17 cellular contexts compared by ENCODE assay signal in genomic region chr1:175073054-175073453, GRCh38. TPM values are rescaled to one million over a fixed set of nuclear protein-coding genes. Genes with fewer than 3 reads are reported as not detected.
DNase-seq lines count a peak whose midpoint lies in the region; ATAC-seq, FAIRE-seq and TF ChIP-seq lines count a peak whose summit lies in the region.
"Had no signal": no experiment of that assay in that cellular context is flagged by ENCODE, and none has a peak within 500 bp of the region (broad histone marks: within the 10 kb centered on the region; RNA-seq: fewer than 3 reads in every experiment).

No MANE protein-coding gene starts in this region.

- no peaks in the 10 kb centered on the region for H3K36me3 ChIP-seq in right atrium auricular region
- no peaks in the 10 kb centered on the region for H3K36me3 ChIP-seq in HepG2 (replicated peaks in 1 of 2; ENCODE audit: control insufficient read depth in 1 of 2, insufficient read depth in 2 of 2, low read length in 2 of 2)

- intact Hi-C loops in Right ventricle myocardium inferior (cut with DNase I) (no loop called here), HepG2 (cut with micrococcal nuclease; ENCODE audit: unreplicated experiment) (no loop called here), dorsolateral prefrontal cortex (cut with DNase I) (no loop called here)

- no peaks in the 10 kb centered on the region for H3K79me2 ChIP-seq in HepG2 (ENCODE audit: insufficient read depth, low read length)

- peaks cover 45% of the 10 kb centered on the region for H3K4me1 Mint-ChIP-seq in brain

- CTCF ChIA-PET in HepG2 (lab: Yijun Ruan, JAX; ENCODE audit: low intra/inter-chr PET ratio, low total read pairs): no interaction called here

- H3K36me3 Mint-ChIP-seq in brain: no peaks in the 10 kb centered on the region

- H3K27ac ChIP-seq in right atrium auricular region: no peak overlapping the region
- no peak overlapping the region for H3K27ac ChIP-seq in HepG2 (ENCODE audit: extremely low read length, insufficient read depth, low read length)
- H3K27ac ChIP-seq in dorsolateral prefrontal cortex: peak overlapping the region in 3 of 59 donors; percentile 46 to 70 (median 61)

- H3K27me3 ChIP-seq in right atrium auricular region (peaks cover 0 to 2% of the 10 kb centered on the region in 2 donors), HepG2 (ENCODE audit: control insufficient read depth in 1 of 2, insufficient read depth in 2 of 2, low read length in 2 of 2) (0 out of 5 replicates have a peak, but pooled peaks cover 1 to 3% of the 10 kb centered on the region in 2 experiments), dorsolateral prefrontal cortex (peaks cover 0 to 2% (median 0%) of the 10 kb centered on the region in 45 donors)

- FAIRE-seq in HepG2 (lab: Jason Lieb, UNC): no peak

- no peak for TF ChIP-seq EP300 in HepG2 (IDR thresholded peaks at IDR 0.05; ENCODE audit: low read depth in 2 of 2, low read length in 2 of 2)
- TF ChIP-seq EP300 in HepG2 (CRISPR knock-in tag; IDR thresholded peaks at IDR 0.05; ENCODE audit: borderline replicate concordance): no peak

- BruUV-seq in HepG2 (replicated peaks; lab: Mats Ljungman, UMichigan): no TSS peak

- H3K9ac ChIP-seq in HepG2 (ENCODE audit: insufficient read depth, low read depth, low read length): no peak overlapping the region

- TF ChIP-seq RAD21 in HepG2 (CRISPR knock-in tag; IDR thresholded peaks at IDR 0.05): no peak

- no peaks in the 10 kb centered on the region for H4K20me1 ChIP-seq in HepG2 (ENCODE audit: insufficient read depth, low read length)

- ATAC-seq in Right ventricle myocardium inferior (peak; percentile 77), HepG2 (no peak)

- H3K4me1 ChIP-seq in right atrium auricular region (peaks cover 0 to 18% of the 10 kb centered on the region in 2 donors), HepG2 (ENCODE audit: insufficient read depth, low read length) (no peaks in the 10 kb centered on the region)

- in situ Hi-C loops in HepG2 (cut with HindIII; ENCODE audit: extremely low pct_ligation_motif_present, low pct_unique_long_range_greater_than_20kb) (no loop called here), GM13976 (cut with MboI; ENCODE audit: low sequenced_read_pairs, unreplicated experiment) (no loop called here)

- no peak overlapping the region for H3K4me3 ChIP-seq in right atrium auricular region
- no peak overlapping the region for H3K4me3 ChIP-seq in HepG2 (replicated peaks in 1 of 3; ENCODE audit: insufficient read depth in 1 of 3, low read depth in 2 of 3, low read length in 3 of 3)
- peak overlapping the region in 14 of 59 donors; percentile 21 to 59 (median 42) for H3K4me3 ChIP-seq in dorsolateral prefrontal cortex

- H3K27me3 Mint-ChIP-seq in brain: no peaks in the 10 kb centered on the region
- H3K27me3 Mint-ChIP-seq: dendritic cell treated with granulocyte-macrophage colony-stimulating factor and Interleukin-4, amounts not matched to agents 40 ng/mL and 50 ng/mL, for 4 days had no signal

- no peak for TF ChIP-seq POLR2A in HepG2 (IDR thresholded peaks at IDR 0.05; ENCODE audit: insufficient read depth in 1 of 2, low read depth in 2 of 2, low read length in 2 of 2)

- H3K9me3 ChIP-seq in right atrium auricular region (no peaks in the 10 kb centered on the region), HepG2 (ENCODE audit: low read length) (no peaks in the 10 kb centered on the region)

- H3K4me2 ChIP-seq in HepG2 (ENCODE audit: low read depth, low read length): no peak overlapping the region

- POLR2A ChIA-PET in HepG2 (lab: Yijun Ruan, JAX): no interaction called here

- no peak overlapping the region for H2AFZ ChIP-seq in HepG2 (ENCODE audit: low read length)

- WGBS in HepG2 (ENCODE audit: low lambda C conversion rate): 40% methylated on average over 6 of the region's 6 CpGs

- DNase-seq in Right ventricle myocardium inferior (ENCODE audit: missing footprints) (no peak), right atrium auricular region (ENCODE audit: low spot score) (no peak), HepG2 (ENCODE audit: low spot score) (no peak), NCI-H774 (lab: John Stamatoyannopoulos, UW) (no peak), dorsolateral prefrontal cortex (no peak), NCI-H2029 (lab: John Stamatoyannopoulos, UW) (no peak), GM13976 (ENCODE audit: low spot score) (no peak)
- DNase-seq: activated naive CD4-positive, alpha-beta T cell treated with Interleukin-2 at 50 U/mL for 16 hours; NCI-H82 had no signal

- H3K27ac Mint-ChIP-seq in brain: peak overlapping the region in 4 of 5 experiments; percentile 72 to 96 (median 86)
- H3K27ac Mint-ChIP-seq: dendritic cell treated with granulocyte-macrophage colony-stimulating factor and Interleukin-4, amounts not matched to agents 40 ng/mL and 50 ng/mL, for 4 days had no signal

- H3K4me3 Mint-ChIP-seq in brain: peak overlapping the region in 3 of 5 experiments; percentile 39 to 62 (median 45)

- TF ChIP-seq CTCF in right atrium auricular region (IDR thresholded peaks at IDR 0.05): no peak
- no peak for TF ChIP-seq CTCF in brain (conservative IDR thresholded peaks at IDR 0.05)
- TF ChIP-seq CTCF in HepG2 (CRISPR knock-in tag; IDR thresholded peaks at IDR 0.05): no peak
- no peak for TF ChIP-seq CTCF in dorsolateral prefrontal cortex (IDR thresholded peaks at IDR 0.05 in 54 of 56, conservative IDR thresholded peaks at IDR 0.05 in 2 of 56; ENCODE audit: low read depth in 1 of 56, partially characterized antibody in 56 of 56)
- TF ChIP-seq CTCF in GM13976 (IDR thresholded peaks at IDR 0.05; ENCODE audit: borderline replicate concordance, control extremely low read depth, extremely low read depth, insufficient read depth, missing control alignments): no peak

- H3K9me3 Mint-ChIP-seq in brain: no peaks in the 10 kb centered on the region
- H3K9me3 Mint-ChIP-seq: activated CD4-positive, alpha-beta T cell treated with anti-CD3 and anti-CD28 coated beads, Interleukin-2, amount 10 ng/mL, durations not matched to agents 24 days and 14 days; dendritic cell treated with granulocyte-macrophage colony-stimulating factor and Interleukin-4, amounts not matched to agents 40 ng/mL and 50 ng/mL, for 4 days had no signal

RNA-seq across cellular contexts. Expression of gene TNN, which starts 5.4 kb away (rescaled TPM):
- total RNA-seq in Right ventricle myocardium inferior: 0.08 TPM
- total RNA-seq in right atrium auricular region: under 1 TPM; 0.63 to 0.79 TPM
- not detected for polyA plus RNA-seq in brain (ENCODE audit: insufficient read depth, low read depth, low replicate concordance)
- total RNA-seq in HepG2 (2016; rRNA removed; fragmentation: Illumina TruSeq; extraction: Trizol): not detected in 2 replicates
- total RNA-seq in HepG2 (2016; cell fraction: cytosol; rRNA removed; fragmentation: Illumina TruSeq; extraction: Trizol; ENCODE audit: low read depth): not detected in 2 replicates
- total RNA-seq in HepG2 (2016; cell fraction: insoluble cytoplasmic fraction; rRNA removed; fragmentation: Illumina TruSeq; extraction: Trizol): not detected in 2 replicates
- total RNA-seq in HepG2 (2016; cell fraction: membrane; rRNA removed; fragmentation: Illumina TruSeq; extraction: Trizol): not detected in 2 replicates
- not detected in 2 replicates for total RNA-seq in HepG2 (2016; cell fraction: nucleus; rRNA removed; fragmentation: Illumina TruSeq; extraction: Trizol)
- 0.03 TPM in 1 of 2 replicates, not detected in the other for polyA plus RNA-seq in HepG2 (2011; rRNA removed)
- polyA plus RNA-seq in HepG2 (2011; cell fraction: cytosol; rRNA removed): not detected in 2 replicates
- polyA plus RNA-seq in HepG2 (2011; cell fraction: nucleus; rRNA removed): 0.05 TPM in 1 of 2 replicates, not detected in the other
- not detected in 2 replicates for polyA plus RNA-seq in HepG2 (2012)
- polyA plus RNA-seq in HepG2 (2016; cell fraction: cytosol; fragmentation: Illumina TruSeq; extraction: Trizol; ENCODE audit: low read depth): not detected in 2 replicates
- polyA plus RNA-seq in HepG2 (2016; cell fraction: insoluble cytoplasmic fraction; fragmentation: Illumina TruSeq; extraction: Trizol; ENCODE audit: low read depth): not detected in 2 replicates
- not detected in 2 replicates for polyA plus RNA-seq in HepG2 (2016; cell fraction: membrane; fragmentation: Illumina TruSeq; extraction: Trizol; ENCODE audit: low read depth)
- not detected in 2 replicates for polyA plus RNA-seq in HepG2 (2016; cell fraction: nucleus; fragmentation: Illumina TruSeq; extraction: Trizol; ENCODE audit: insufficient read depth, low read depth)
- polyA minus RNA-seq in HepG2 (2011; rRNA and poly(A)+ RNA removed; ENCODE audit: low replicate concordance): 0.05 TPM in 1 of 2 replicates, not detected in the other
- not detected in 2 replicates for polyA minus RNA-seq in HepG2 (2011; cell fraction: cytosol; rRNA and poly(A)+ RNA removed)
- not detected in 2 replicates for polyA minus RNA-seq in HepG2 (2011; cell fraction: nucleus; rRNA and poly(A)+ RNA removed)
- 1 to 10 TPM in 1 of 120 experiments, under 1 TPM in 106, not detected in 13; 0.10 to 1.2 (median 0.34) TPM for total RNA-seq in dorsolateral prefrontal cortex
- total RNA-seq: A673; activated CD4-positive, alpha-beta T cell treated with anti-CD3 and anti-CD28 coated beads, Interleukin-2, amount 10 ng/mL, durations not matched to agents 24 days and 14 days; M059J; mammary epithelial cell; pulmonary artery endothelial cell; T-helper 1 cell treated with Interleukin-12 subunit alpha and Interleukin-12 subunit beta and Interleukin-4 antibody, amounts not matched to agents 30 ng/mL and 1 ng/mL, for 36 hours had no signal
- polyA plus RNA-seq: mammary epithelial cell had no signal

RNA-seq across cellular contexts. Expression of gene MRPS14, which starts 49.8 kb away (rescaled TPM):
- total RNA-seq in Right ventricle myocardium inferior (29.2 TPM), right atrium auricular region (10 to 100 TPM; 14.8 to 16.7 TPM), HepG2 (2016; rRNA removed; fragmentation: Illumina TruSeq; extraction: Trizol) (43.2 and 52.7 TPM in 2 replicates), dorsolateral prefrontal cortex (10 to 100 TPM; 23.2 to 47.2 (median 33.2) TPM)
- polyA plus RNA-seq in brain (ENCODE audit: insufficient read depth, low read depth, low replicate concordance) (32.8 TPM), HepG2 (2011; rRNA removed) (32.0 and 36.6 TPM in 2 replicates)
- total RNA-seq in HepG2 (2016; cell fraction: cytosol; rRNA removed; fragmentation: Illumina TruSeq; extraction: Trizol; ENCODE audit: low read depth): 9.3 and 9.4 TPM in 2 replicates
- 44.1 and 58.4 TPM in 2 replicates for total RNA-seq in HepG2 (2016; cell fraction: insoluble cytoplasmic fraction; rRNA removed; fragmentation: Illumina TruSeq; extraction: Trizol)
- total RNA-seq in HepG2 (2016; cell fraction: membrane; rRNA removed; fragmentation: Illumina TruSeq; extraction: Trizol): 13.3 and 14.6 TPM in 2 replicates
- 19.0 and 20.8 TPM in 2 replicates for total RNA-seq in HepG2 (2016; cell fraction: nucleus; rRNA removed; fragmentation: Illumina TruSeq; extraction: Trizol)
- polyA plus RNA-seq in HepG2 (2011; cell fraction: cytosol; rRNA removed): 20.4 and 26.8 TPM in 2 replicates
- polyA plus RNA-seq in HepG2 (2011; cell fraction: nucleus; rRNA removed): 14.8 and 19.5 TPM in 2 replicates
- polyA plus RNA-seq in HepG2 (2012): 38.4 and 42.2 TPM in 2 replicates
- polyA plus RNA-seq in HepG2 (2016; cell fraction: cytosol; fragmentation: Illumina TruSeq; extraction: Trizol; ENCODE audit: low read depth): 11.7 and 12.1 TPM in 2 replicates
- 52.9 and 60.0 TPM in 2 replicates for polyA plus RNA-seq in HepG2 (2016; cell fraction: insoluble cytoplasmic fraction; fragmentation: Illumina TruSeq; extraction: Trizol; ENCODE audit: low read depth)
- 11.2 and 11.7 TPM in 2 replicates for polyA plus RNA-seq in HepG2 (2016; cell fraction: membrane; fragmentation: Illumina TruSeq; extraction: Trizol; ENCODE audit: low read depth)
- 32.8 and 35.8 TPM in 2 replicates for polyA plus RNA-seq in HepG2 (2016; cell fraction: nucleus; fragmentation: Illumina TruSeq; extraction: Trizol; ENCODE audit: insufficient read depth, low read depth)
- polyA minus RNA-seq in HepG2 (2011; rRNA and poly(A)+ RNA removed; ENCODE audit: low replicate concordance): 11.8 and 20.3 TPM in 2 replicates
- 9.5 and 10.3 TPM in 2 replicates for polyA minus RNA-seq in HepG2 (2011; cell fraction: cytosol; rRNA and poly(A)+ RNA removed)
- polyA minus RNA-seq in HepG2 (2011; cell fraction: nucleus; rRNA and poly(A)+ RNA removed): 25.4 and 25.8 TPM in 2 replicates
